In genomic region chr3:153042088-153042487, GRCh38 we compare ENCODE assay signal across 23 cellular contexts.
DNase-seq lines count a peak whose midpoint lies in the region; TF ChIP-seq lines count a peak whose summit lies in the region.
"Had no signal": no experiment of that assay in that cellular context is flagged by ENCODE, and none has a peak within 500 bp of the region (broad histone marks: within the 10 kb centered on the region; RNA-seq: fewer than 3 reads in every experiment).

No MANE protein-coding gene starts in this region.

- H3K36me3 ChIP-seq in GM23248 (ENCODE audit: low read depth) (no peaks in the 10 kb centered on the region), PC-9 (ENCODE audit: low read depth) (no peaks in the 10 kb centered on the region), brain microvascular endothelial cell (replicated peaks) (no peaks in the 10 kb centered on the region), esophagus muscularis mucosa (no peaks in the 10 kb centered on the region)
- H3K36me3 ChIP-seq: BLaER1, MG63 had no signal

- H3K27ac ChIP-seq in GM23248 (peak overlapping the region; percentile 76; the same call in 1 of the 2 replicates), PC-9 (peak overlapping the region; percentile 94), brain microvascular endothelial cell (peak overlapping the region; percentile 89), esophagus muscularis mucosa (replicated peaks in 1 of 4) (no peak overlapping the region)
- H3K27ac ChIP-seq: BLaER1 had no signal

- TF ChIP-seq CTCF in PC-9 (conservative IDR thresholded peaks at IDR 0.05) (no peak), brain microvascular endothelial cell (IDR thresholded peaks at IDR 0.05; ENCODE audit: low read depth, low read length, missing control alignments) (no peak), esophagus muscularis mucosa (IDR thresholded peaks at IDR 0.05) (no peak)

- no peak overlapping the region for H3K4me2 ChIP-seq in GM23248 (ENCODE audit: unreplicated experiment)
- H3K4me2 ChIP-seq in PC-9 = no peak overlapping the region
- H3K4me2 ChIP-seq: BLaER1, GM23338 had no signal

- WGBS in GM23248 (ENCODE audit: low coverage in 1 of 2, low lambda C conversion rate in 2 of 2, missing lambda C conversion rate in 2 of 2), 2 experiments = 42 to 63% methylated on average over 1 of the region's 1 CpG
- 74% methylated on average over 1 of the region's 1 CpG for WGBS in esophagus muscularis mucosa

- H3K79me2 ChIP-seq in GM23248 (ENCODE audit: insufficient read depth) (no peaks in the 10 kb centered on the region), PC-9 (ENCODE audit: low read depth) (no peaks in the 10 kb centered on the region)

- DNase-seq in GM23248 (no peak), PC-9 (no peak), brain microvascular endothelial cell (peak; percentile 5), DMS53 treated with DMSO at 0.1 percent for 48 hours (lab: John Stamatoyannopoulos, UW; ENCODE audit: unreplicated experiment) (no peak), esophagus muscularis mucosa (ENCODE audit: extremely low spot score) (no peak), 8988T (no peak), G401 (ENCODE audit: low spot score) (no peak)
- DNase-seq: ACHN; CD4-positive, alpha-beta T cell; COR-L47; DMS 273 treated with DMSO at 0.1 percent for 48 hours; GF-D8; HCEC 1CT; NCI-H1417; NCI-H1694 treated with DMSO at 0.1 percent for 48 hours; NCI-H446; NCI-H526; OCI-M1; SHP77 treated with DMSO at 0.1 percent for 48 hours; T-cell had no signal

- H3F3A ChIP-seq in GM23248 (ENCODE audit: insufficient read depth) (peaks cover 23% of the 10 kb centered on the region), PC-9 (ENCODE audit: insufficient read depth, low read depth) (peaks cover 29% of the 10 kb centered on the region)

- TF ChIP-seq POLR2A in esophagus muscularis mucosa (IDR thresholded peaks at IDR 0.05; ENCODE audit: low read depth) = no peak

- H4K20me1 ChIP-seq in GM23248 (ENCODE audit: insufficient read depth) = no peaks in the 10 kb centered on the region
- H4K20me1 ChIP-seq in PC-9 (ENCODE audit: insufficient read depth) = no peaks in the 10 kb centered on the region
- H4K20me1 ChIP-seq: BLaER1 had no signal

- H3K4me3 ChIP-seq in GM23248 = no peak overlapping the region
- no peak overlapping the region for H3K4me3 ChIP-seq in PC-9
- no peak overlapping the region for H3K4me3 ChIP-seq in brain microvascular endothelial cell (ENCODE audit: low read depth, low read length)
- H3K4me3 ChIP-seq in esophagus muscularis mucosa = no peak overlapping the region
- H3K4me3 ChIP-seq: BLaER1, GM23338, MG63 had no signal

- TF ChIP-seq EP300 in esophagus muscularis mucosa (IDR thresholded peaks at IDR 0.05) = no peak

- H3K27me3 ChIP-seq in GM23248 (replicated peaks; ENCODE audit: insufficient read depth) (no peaks in the 10 kb centered on the region), PC-9 (ENCODE audit: insufficient read depth, low read depth) (no peaks in the 10 kb centered on the region), brain microvascular endothelial cell (replicated peaks) (no peaks in the 10 kb centered on the region), esophagus muscularis mucosa (no peaks in the 10 kb centered on the region)
- H3K27me3 ChIP-seq: BLaER1, MG63 had no signal

- in situ Hi-C loops in GM23248 (cut with MboI) = loop anchor here (10.0 to 25.0 kb wide), 4 partner anchors 123 to 553 kb away; partner anchors contain the start of gene RAP2B
- in situ Hi-C loops in brain microvascular endothelial cell (cut with HindIII; ENCODE audit: low pct_ligation_motif_present, low sequenced_read_pairs) = loop anchor here (25.0 kb wide), 1 partner anchor 545 kb away; no protein-coding TSS in a partner anchor
- in situ Hi-C loops in G401 (cut with HindIII; ENCODE audit: low sequenced_read_pairs) = no loop called here

- H3K9me2 ChIP-seq in GM23248 (ENCODE audit: insufficient read depth) = no peaks in the 10 kb centered on the region
- no peaks in the 10 kb centered on the region for H3K9me2 ChIP-seq in PC-9 (ENCODE audit: insufficient read depth)

- H3K4me1 ChIP-seq in GM23248 (ENCODE audit: insufficient read depth) = peaks cover 24% of the 10 kb centered on the region
- peaks cover 42% of the 10 kb centered on the region for H3K4me1 ChIP-seq in PC-9 (replicated peaks; ENCODE audit: insufficient read depth)
- peaks cover 0 to 13% (median 8%) of the 10 kb centered on the region in 4 donors for H3K4me1 ChIP-seq in esophagus muscularis mucosa

- no peak overlapping the region for H3K9ac ChIP-seq in GM23248
- H3K9ac ChIP-seq: BLaER1 had no signal

- POLR2A ChIA-PET in PC-9 (lab: Charles Lee; ENCODE audit: unreplicated experiment) = no interaction called here

- no TSS peak for BruUV-seq in PC-9 (replicated peaks; lab: Mats Ljungman, UMichigan)

- intact Hi-C loops in PC-9 (cut with micrococcal nuclease; ENCODE audit: unreplicated experiment) (loop anchor here (2.0 to 5.0 kb wide), 4 partner anchors 179 to 885 kb away; no protein-coding TSS in a partner anchor), esophagus muscularis mucosa (cut with DNase I) (loop anchor here (2.0 to 5.0 kb wide), 3 partner anchors 121 to 725 kb away; partner anchors contain the start of gene RAP2B)

- H3K9me3 ChIP-seq in GM23248 (ENCODE audit: low read depth) = no peaks in the 10 kb centered on the region
- no peaks in the 10 kb centered on the region for H3K9me3 ChIP-seq in PC-9 (ENCODE audit: insufficient read depth, low read depth)
- H3K9me3 ChIP-seq in esophagus muscularis mucosa = no peaks in the 10 kb centered on the region
- H3K9me3 ChIP-seq: BLaER1, MG63 had no signal

- H2AFZ ChIP-seq in GM23248 = no peak overlapping the region
- no peak overlapping the region for H2AFZ ChIP-seq in PC-9
- H2AFZ ChIP-seq: GM23338 had no signal

- CTCF ChIA-PET in PC-9 (lab: Charles Lee) = no interaction called here

Comparison
In these comparisons a context has a peak if more than half of its experiments do, and no peak if none do; other contexts are left out.
1. H3K27ac ChIP-seq: peak in GM23248 (single experiment), PC-9 (single experiment) and brain microvascular endothelial cell (single experiment); none in esophagus muscularis mucosa (0 of 4).